Comparison of ENCODE assay signal across 31 cellular contexts in genomic region chr15:22863356-22863755, GRCh38. TPM values are rescaled to one million over a fixed set of nuclear protein-coding genes. Genes with fewer than 3 reads are reported as not detected.
DNase-seq lines count a peak whose midpoint lies in the region; ATAC-seq, FAIRE-seq and TF ChIP-seq lines count a peak whose summit lies in the region.
"Had no signal": no experiment of that assay in that cellular context is flagged by ENCODE, and none has a peak within 500 bp of the region (broad histone marks: within the 10 kb centered on the region; RNA-seq: fewer than 3 reads in every experiment).

No MANE protein-coding gene starts in this region.

- peak; percentile 42; the same call in 2 of the 3 replicates for ATAC-seq in GM23338
- ATAC-seq in pancreas: peak; percentile 83 to 97 (median 92)
- no peak for ATAC-seq in HG03432 (IDR thresholded peaks at IDR 0.05; ENCODE audit: unreplicated experiment)
- ATAC-seq: activated naive CD8-positive, alpha-beta T cell treated with anti-CD3 and anti-CD28 coated beads, Interleukin-2, amount 50 U/mL, for 24 hours; stimulated activated memory B cell treated with anti-CD40 and anti-IgM and Interleukin-4, amounts not matched to agents 10 μg/mL and 1 μg/mL and 100 μg/mL, for 72 hours had no signal

- peak overlapping the region; percentile 53; the same call in 1 of the 2 replicates for H3K27ac ChIP-seq in GM23338 (ENCODE audit: low read depth)
- no peak overlapping the region for H3K27ac ChIP-seq in pancreas
- H3K27ac ChIP-seq: esophagus muscularis mucosa, HL-60 had no signal

- intact Hi-C loops in dendritic cell treated with granulocyte-macrophage colony-stimulating factor and Interleukin-4, amounts not matched to agents 40 ng/mL and 50 ng/mL, for 4 days (cut with micrococcal nuclease): loop anchor here (5.0 kb wide), 1 partner anchor 44 kb away; no protein-coding TSS in a partner anchor
- intact Hi-C loops in pancreas (cut with DNase I): no loop called here

- H3K27me3 Mint-ChIP-seq in activated T-cell treated with anti-CD3 and anti-CD28 coated beads, Interleukin-2, amount 50 U/mL, for 24 hours: no peaks in the 10 kb centered on the region
- H3K27me3 Mint-ChIP-seq in GM23338 (ENCODE audit: insufficient read depth, low read depth, poor library complexity): peaks cover 11% of the 10 kb centered on the region
- no peaks in the 10 kb centered on the region for H3K27me3 Mint-ChIP-seq in dendritic cell treated with granulocyte-macrophage colony-stimulating factor and Interleukin-4, amounts not matched to agents 40 ng/mL and 50 ng/mL, for 4 days
- H3K27me3 Mint-ChIP-seq: activated naive CD8-positive, alpha-beta T cell treated with anti-CD3 and anti-CD28 coated beads, Interleukin-2, amount 50 U/mL, for 24 hours; central memory CD8-positive, alpha-beta T cell; stimulated activated memory B cell treated with anti-CD40 and anti-IgM and Interleukin-4, amounts not matched to agents 10 μg/mL and 1 μg/mL and 100 μg/mL, for 72 hours had no signal

- no peak overlapping the region for H3K4me3 Mint-ChIP-seq in activated T-cell treated with anti-CD3 and anti-CD28 coated beads, Interleukin-2, amount 50 U/mL, for 24 hours
- no peak overlapping the region for H3K4me3 Mint-ChIP-seq in GM23338
- H3K4me3 Mint-ChIP-seq in dendritic cell treated with granulocyte-macrophage colony-stimulating factor and Interleukin-4, amounts not matched to agents 40 ng/mL and 50 ng/mL, for 4 days: no peak overlapping the region
- H3K4me3 Mint-ChIP-seq: activated naive CD8-positive, alpha-beta T cell treated with anti-CD3 and anti-CD28 coated beads, Interleukin-2, amount 50 U/mL, for 24 hours; central memory CD8-positive, alpha-beta T cell; nephron; stimulated activated memory B cell treated with anti-CD40 and anti-IgM and Interleukin-4, amounts not matched to agents 10 μg/mL and 1 μg/mL and 100 μg/mL, for 72 hours had no signal

- H3K4me1 ChIP-seq in GM23338 (ENCODE audit: insufficient read depth) (no peaks in the 10 kb centered on the region; the same call in 1 of the 2 replicates), pancreas (no peaks in the 10 kb centered on the region)

- DNase-seq in activated T-cell treated with anti-CD3 and anti-CD28 coated beads, Interleukin-2, amount 50 U/mL, for 24 hours: no peak
- DNase-seq in activated T-cell treated with anti-CD3 and anti-CD28 coated beads, Interleukin-2, amount 50 U/mL, for 48 hours: no peak
- DNase-seq in GM23338 (ENCODE audit: low spot score) (no peak), pancreas (peak in 4 of 6 donors; percentile 33 to 55 (median 48)), A172 (ENCODE audit: low spot score) (no peak)
- DNase-seq in stimulated activated CD4-positive, alpha-beta T cell treated with anti-CD3 and anti-CD28 coated beads, Interleukin-1b, Interleukin-23, amount 100 ng/mL, for 48 hours: no peak
- DNase-seq: 8988T; activated CD4-positive, CD25-positive, alpha-beta regulatory T cell treated with anti-CD3 and anti-CD28 coated beads, Interleukin-2, amount 50 U/mL, for 72 hours; activated effector memory CD4-positive, alpha-beta T cell treated with anti-CD3 and anti-CD28 coated beads, Interleukin-2, amount 50 U/mL, for 16 hours; activated naive CD8-positive, alpha-beta T cell treated with anti-CD3 and anti-CD28 coated beads, Interleukin-2, amount 50 U/mL, for 24 hours; dermis blood vessel endothelial cell; foreskin fibroblast; KBM-7; MG63; NCI-H1105 treated with DMSO at 0.1 percent for 48 hours; NCI-H187 treated with DMSO at 0.1 percent for 48 hours; NCI-H2171 treated with DMSO at 0.1 percent for 48 hours; NCI-H524 treated with DMSO at 0.1 percent for 48 hours; OCI-M1; SK-N-SH; stimulated activated CD4-positive, alpha-beta T cell treated with anti-CD3 and anti-CD28 coated beads, Interleukin-15, amount 100 ng/mL, for 24 hours; T-helper 2 cell had no signal

- H3K9me3 ChIP-seq in pancreas: no peaks in the 10 kb centered on the region
- H3K9me3 ChIP-seq: esophagus muscularis mucosa, MG63, SK-N-SH had no signal

- TF ChIP-seq CTCF in GM23338 (conservative IDR thresholded peaks at IDR 0.05; ENCODE audit: low read depth in 2 of 2): no peak
- no peak for TF ChIP-seq CTCF in pancreas (IDR thresholded peaks at IDR 0.05)

- 0 out of 2 replicates have a peak, but pooled peaks cover 3% of the 10 kb centered on the region for H3F3A ChIP-seq in GM23338 (replicated peaks; ENCODE audit: low read depth)

- peaks cover 14% of the 10 kb centered on the region for H4K20me1 ChIP-seq in GM23338 (replicated peaks; ENCODE audit: insufficient read depth)

- H3K36me3 ChIP-seq in GM23338 (ENCODE audit: insufficient read depth) (peaks cover 56% of the 10 kb centered on the region), pancreas (peaks cover 0 to 26% (median 4%) of the 10 kb centered on the region in 3 donors)

- H3K4me3 ChIP-seq in GM23338: no peak overlapping the region
- H3K4me3 ChIP-seq in pancreas: no peak overlapping the region
- H3K4me3 ChIP-seq: esophagus muscularis mucosa, MG63 had no signal

- no peaks in the 10 kb centered on the region for H3K9me3 Mint-ChIP-seq in activated T-cell treated with anti-CD3 and anti-CD28 coated beads, Interleukin-2, amount 50 U/mL, for 24 hours
- no peaks in the 10 kb centered on the region; the same call in 2 of the 3 replicates for H3K9me3 Mint-ChIP-seq in GM23338
- no peaks in the 10 kb centered on the region for H3K9me3 Mint-ChIP-seq in dendritic cell treated with granulocyte-macrophage colony-stimulating factor and Interleukin-4, amounts not matched to agents 40 ng/mL and 50 ng/mL, for 4 days
- H3K9me3 Mint-ChIP-seq: activated naive CD8-positive, alpha-beta T cell treated with anti-CD3 and anti-CD28 coated beads, Interleukin-2, amount 50 U/mL, for 24 hours; central memory CD8-positive, alpha-beta T cell; nephron; stimulated activated memory B cell treated with anti-CD40 and anti-IgM and Interleukin-4, amounts not matched to agents 10 μg/mL and 1 μg/mL and 100 μg/mL, for 72 hours had no signal

- H3K36me3 Mint-ChIP-seq in activated T-cell treated with anti-CD3 and anti-CD28 coated beads, Interleukin-2, amount 50 U/mL, for 24 hours (ENCODE audit: low read depth): peaks cover 91% of the 10 kb centered on the region
- H3K36me3 Mint-ChIP-seq in GM23338 (ENCODE audit: low read depth): peaks cover 91% of the 10 kb centered on the region
- peaks cover 98% of the 10 kb centered on the region for H3K36me3 Mint-ChIP-seq in dendritic cell treated with granulocyte-macrophage colony-stimulating factor and Interleukin-4, amounts not matched to agents 40 ng/mL and 50 ng/mL, for 4 days (ENCODE audit: low read depth)

- peaks cover 29% of the 10 kb centered on the region for H3K79me2 ChIP-seq in GM23338 (replicated peaks; ENCODE audit: insufficient read depth)

- H2AFZ ChIP-seq in GM23338: no peak overlapping the region

- H3K27me3 ChIP-seq in GM23338 (ENCODE audit: insufficient read depth): no peaks in the 10 kb centered on the region
- no peaks in the 10 kb centered on the region for H3K27me3 ChIP-seq in pancreas
- H3K27me3 ChIP-seq: esophagus muscularis mucosa, MG63 had no signal

- 36 to 43% methylated on average over 3 of the region's 3 CpGs for WGBS in pancreas, 2 donors

- peaks cover 7% of the 10 kb centered on the region for H3K4me1 Mint-ChIP-seq in activated T-cell treated with anti-CD3 and anti-CD28 coated beads, Interleukin-2, amount 50 U/mL, for 24 hours (ENCODE audit: low read depth)
- H3K4me1 Mint-ChIP-seq in GM23338: peaks cover 5% of the 10 kb centered on the region
- H3K4me1 Mint-ChIP-seq in dendritic cell treated with granulocyte-macrophage colony-stimulating factor and Interleukin-4, amounts not matched to agents 40 ng/mL and 50 ng/mL, for 4 days (ENCODE audit: low read depth): peaks cover 6% of the 10 kb centered on the region
- H3K4me1 Mint-ChIP-seq: activated naive CD8-positive, alpha-beta T cell treated with anti-CD3 and anti-CD28 coated beads, Interleukin-2, amount 50 U/mL, for 24 hours had no signal

- no peaks in the 10 kb centered on the region for H3K9me2 ChIP-seq in GM23338 (ENCODE audit: insufficient read depth)
- H3K9me2 ChIP-seq: SK-N-SH had no signal

- no peak overlapping the region for H3K4me2 ChIP-seq in GM23338
- H3K4me2 ChIP-seq: SK-N-SH had no signal

- peak overlapping the region; percentile 63 for H3K27ac Mint-ChIP-seq in activated T-cell treated with anti-CD3 and anti-CD28 coated beads, Interleukin-2, amount 50 U/mL, for 24 hours
- H3K27ac Mint-ChIP-seq in GM23338: peak overlapping the region; percentile 70; the same call in 1 of the 2 replicates
- H3K27ac Mint-ChIP-seq in dendritic cell treated with granulocyte-macrophage colony-stimulating factor and Interleukin-4, amounts not matched to agents 40 ng/mL and 50 ng/mL, for 4 days: peak overlapping the region; percentile 9
- H3K27ac Mint-ChIP-seq: activated naive CD8-positive, alpha-beta T cell treated with anti-CD3 and anti-CD28 coated beads, Interleukin-2, amount 50 U/mL, for 24 hours; nephron had no signal

- no peak for FAIRE-seq in pancreas (lab: Jason Lieb, UNC)
- FAIRE-seq: D721Med, endometrium had no signal

TF ChIP-seq in GM23338, 12 proteins besides CTCF, POLR2A, EP300 and RAD21 (continues in another document):
- TF ChIP-seq EZH2 (IDR thresholded peaks at IDR 0.05; ENCODE audit: low read depth, unreplicated experiment) (no peak), CREB1 (CRISPR knock-in tag; IDR thresholded peaks at IDR 0.05; ENCODE audit: low read depth) (no peak), ZNF331 (CRISPR knock-in tag; IDR thresholded peaks at IDR 0.05; ENCODE audit: low read depth) (no peak), NANOG (IDR thresholded peaks at IDR 0.05; ENCODE audit: borderline replicate concordance) (no peak), ZNF114 (CRISPR knock-in tag; IDR thresholded peaks at IDR 0.05) (no peak)

RNA-seq across cellular contexts. Expression of gene NIPA2, which starts 24.9 kb away (rescaled TPM):
- total RNA-seq in GM23338 (2014; rRNA removed; shearing (Covaris generic)): 96.2 and 105 TPM in 2 replicates
- polyA plus RNA-seq in GM23338 (2016; fragmentation: Nextera tagmentation; extraction: Ambion mirVana) (30.2 and 35.0 TPM in 2 replicates), pancreas (10 to 100 TPM in 1 of 2 donors, 1 to 10 TPM in 1; 4.5 to 10.3 TPM)
- total RNA-seq in pancreas: 10 to 100 TPM; 14.3 to 24.9 (median 18.2) TPM
- 96.1 and 118 TPM in 2 replicates for total RNA-seq in A172 (2014; rRNA removed; shearing (Covaris generic))

Comparison
In these comparisons a context has a peak if more than half of its experiments do, and no peak if none do; other contexts are left out.
1. DNase-seq: peak in pancreas (4 of 6); none in activated T-cell treated with anti-CD3 and anti-CD28 coated beads, Interleukin-2, amount 50 U/mL, for 24 hours (single experiment), activated T-cell treated with anti-CD3 and anti-CD28 coated beads, Interleukin-2, amount 50 U/mL, for 48 hours (0 of 2), GM23338 (single experiment), stimulated activated CD4-positive, alpha-beta T cell treated with anti-CD3 and anti-CD28 coated beads, Interleukin-1b, Interleukin-23, amount 100 ng/mL, for 48 hours (single experiment) and A172 (single experiment).
2. H3K27ac Mint-ChIP-seq: peak in every context shown above with its lines; median percentile 70 in GM23338; 63 in activated T-cell treated with anti-CD3 and anti-CD28 coated beads, Interleukin-2, amount 50 U/mL, for 24 hours; 9 in dendritic cell treated with granulocyte-macrophage colony-stimulating factor and Interleukin-4, amounts not matched to agents 40 ng/mL and 50 ng/mL, for 4 days.